ENCODE assay signal across 1 cellular context in genomic region chr20:2282181-2282580, GRCh38.
TF ChIP-seq lines count a peak whose summit lies in the region.

No MANE protein-coding gene starts in this region.

TF ChIP-seq in IMR-90, 13 proteins besides CTCF, POLR2A, EP300 and RAD21 (continued from another document):
- TF ChIP-seq ELK1 (IDR thresholded peaks at IDR 0.05; ENCODE audit: borderline replicate concordance, low read depth, low read length) (no peak), BHLHE40 (IDR thresholded peaks at IDR 0.05; ENCODE audit: low read depth, low read length) (no peak), MXI1 (IDR thresholded peaks at IDR 0.05; ENCODE audit: borderline replicate concordance, low read depth, low read length) (no peak), MAFK (IDR thresholded peaks at IDR 0.05; ENCODE audit: low read depth, low read length) (no peak), CEBPB (IDR thresholded peaks at IDR 0.05; ENCODE audit: low read depth, low read length) (no peak), SMC3 (IDR thresholded peaks at IDR 0.05; ENCODE audit: low read depth, low read length) (no peak), CHD1 (IDR thresholded peaks at IDR 0.05; ENCODE audit: low read depth, low read length) (no peak)
